ENCODE assay signal across 1 cellular context in genomic region chr15:68789041-68789920, GRCh38.
TF ChIP-seq lines count a peak whose summit lies in the region.

No MANE protein-coding gene starts in this region.

TF ChIP-seq in IMR-90, 13 proteins besides CTCF, POLR2A, EP300 and RAD21 (continued from another document):
- TF ChIP-seq RFX5 (IDR thresholded peaks at IDR 0.05; ENCODE audit: low read depth, low read length) (no peak), SMC3 (IDR thresholded peaks at IDR 0.05; ENCODE audit: low read depth, low read length) (no peak), ELK1 (IDR thresholded peaks at IDR 0.05; ENCODE audit: borderline replicate concordance, low read depth, low read length) (no peak), USF2 (IDR thresholded peaks at IDR 0.05; ENCODE audit: low read depth, low read length) (0 out of 2 replicates have a peak, but pooled peaks have one; percentile 15), RCOR1 (IDR thresholded peaks at IDR 0.05; ENCODE audit: insufficient replicate concordance, low read length) (no peak)
